Comparison of ENCODE assay signal across 12 cellular contexts in genomic region chr20:31705191-31705590, GRCh38. TPM values are rescaled to one million over a fixed set of nuclear protein-coding genes. Genes with fewer than 3 reads are reported as not detected.
A peak's percentile ranks its signal among the peaks of the same experiment; 100 is the strongest.
DNase-seq lines count a peak whose midpoint lies in the region; FAIRE-seq and TF ChIP-seq lines count a peak whose summit lies in the region.
"Had no signal": no experiment of that assay in that cellular context is flagged by ENCODE, and none has a peak within 500 bp of the region (broad histone marks: within the 10 kb centered on the region; RNA-seq: fewer than 3 reads in every experiment).

No MANE protein-coding gene starts in this region.

- dilution Hi-C loops in endothelial cell of umbilical vein (cut with MboI; ENCODE audit: extremely low pct_ligation_motif_present, low sequenced_read_pairs), result no loop called here

- POLR2A ChIA-PET in CD8-positive, alpha-beta memory T cell (lab: Charles Lee), result no interaction called here
- POLR2A ChIA-PET in PC-9 (lab: Charles Lee; ENCODE audit: unreplicated experiment) (interaction anchor here (0.6 to 1.8 kb wide), 8 partner anchors 8 to 138 kb away, joined by 3 to 43 read pairs (median 11); partner anchors contain the start of gene BCL2L1), endothelial cell of umbilical vein (lab: Charles Lee) (interaction anchor here (1.4 kb wide), 1 partner anchor 8 kb away, joined by 6 read pairs; no protein-coding TSS in a partner anchor)

- no peaks in the 10 kb centered on the region for H3K9me3 ChIP-seq in CD8-positive, alpha-beta memory T cell (ENCODE audit: low read length)
- no peaks in the 10 kb centered on the region for H3K9me3 ChIP-seq in PC-9 (ENCODE audit: insufficient read depth, low read depth)
- no peaks in the 10 kb centered on the region for H3K9me3 ChIP-seq in endothelial cell of umbilical vein (replicated peaks; ENCODE audit: control insufficient read depth, insufficient read depth, low read length)
- H3K9me3 ChIP-seq in ovary, result no peaks in the 10 kb centered on the region

- in situ Hi-C loops in ACHN (cut with HindIII; ENCODE audit: low pct_ligation_motif_present, low pct_unique_long_range_greater_than_20kb, low sequenced_read_pairs), result no loop called here

- H3K9me3 Mint-ChIP-seq in CD8-positive, alpha-beta memory T cell, result no peaks in the 10 kb centered on the region
- H3K9me3 Mint-ChIP-seq in progenitor cell of endocrine pancreas (ENCODE audit: low read depth), result no peaks in the 10 kb centered on the region

- no peak for TF ChIP-seq EP300 in ovary (IDR thresholded peaks at IDR 0.05)

- H3K27me3 ChIP-seq in CD8-positive, alpha-beta memory T cell (ENCODE audit: insufficient read depth, low read length, poor library complexity, severe bottlenecking), result no peaks in the 10 kb centered on the region
- H3K27me3 ChIP-seq in PC-9 (ENCODE audit: insufficient read depth, low read depth) (no peaks in the 10 kb centered on the region), endothelial cell of umbilical vein (ENCODE audit: control insufficient read depth in 2 of 2, insufficient read depth in 2 of 2, low read length in 2 of 2) (no peaks in the 10 kb centered on the region), ovary (no peaks in the 10 kb centered on the region)

- no peak for DNase-seq in CD8-positive, alpha-beta memory T cell
- DNase-seq in PC-9, result no peak
- no peak for DNase-seq in endothelial cell of umbilical vein (ENCODE audit: low read depth, low spot score)
- no peak for DNase-seq in progenitor cell of endocrine pancreas (ENCODE audit: low spot score, unreplicated experiment)
- DNase-seq in ovary, result no peak
- no peak for DNase-seq in islet precursor cell
- no peak for DNase-seq in ACHN
- DNase-seq in SIG-M5 (lab: John Stamatoyannopoulos, UW), result no peak
- DNase-seq: activated CD4-positive, alpha-beta T cell treated with anti-CD3 and anti-CD28 coated beads for 36 hours; NCI-H2171; SHP77 had no signal

- peak overlapping the region; percentile 57 for H3K27ac ChIP-seq in CD8-positive, alpha-beta memory T cell (ENCODE audit: low read depth, low read length)
- peak overlapping the region; percentile 95 for H3K27ac ChIP-seq in PC-9
- H3K27ac ChIP-seq in endothelial cell of umbilical vein (ENCODE audit: insufficient read depth, low read depth, low read length), result peak overlapping the region; percentile 77
- no peak overlapping the region for H3K27ac ChIP-seq in ovary

- H3K36me3 ChIP-seq in CD8-positive, alpha-beta memory T cell (ENCODE audit: insufficient read depth, low read length), result peaks cover 26% of the 10 kb centered on the region
- H3K36me3 ChIP-seq in PC-9 (ENCODE audit: low read depth), result peaks cover 48% of the 10 kb centered on the region
- H3K36me3 ChIP-seq in endothelial cell of umbilical vein (ENCODE audit: control insufficient read depth in 2 of 2, extremely low read depth in 1 of 2, insufficient read depth in 2 of 2, low read length in 2 of 2), result peaks cover 7 to 15% of the 10 kb centered on the region in 2 experiments
- no peaks in the 10 kb centered on the region for H3K36me3 ChIP-seq in ovary

- no peaks in the 10 kb centered on the region for H4K20me1 ChIP-seq in PC-9 (ENCODE audit: insufficient read depth)
- no peaks in the 10 kb centered on the region for H4K20me1 ChIP-seq in endothelial cell of umbilical vein (replicated peaks; ENCODE audit: control insufficient read depth, extremely low read depth, insufficient read depth, low read length)

- intact Hi-C loops in PC-9 (cut with micrococcal nuclease; ENCODE audit: unreplicated experiment), result loop anchor here (2.0 kb wide), 1 partner anchor 26 kb away; no protein-coding TSS in a partner anchor
- intact Hi-C loops in endothelial cell of umbilical vein (cut with micrococcal nuclease), result no loop called here
- intact Hi-C loops in ovary (cut with DNase I), result no loop called here

- peaks cover 89% of the 10 kb centered on the region for H3F3A ChIP-seq in PC-9 (ENCODE audit: insufficient read depth, low read depth)

- no peaks in the 10 kb centered on the region for H3K9me1 ChIP-seq in endothelial cell of umbilical vein (replicated peaks; ENCODE audit: control insufficient read depth, extremely low read depth, insufficient read depth, low read length)

- H3K9ac ChIP-seq in endothelial cell of umbilical vein (replicated peaks; ENCODE audit: extremely low read depth, insufficient read depth, low read length), result no peak overlapping the region

- H3K27me3 Mint-ChIP-seq in CD8-positive, alpha-beta memory T cell, result no peaks in the 10 kb centered on the region
- H3K27me3 Mint-ChIP-seq in progenitor cell of endocrine pancreas, result no peaks in the 10 kb centered on the region
- H3K27me3 Mint-ChIP-seq: activated CD4-positive, alpha-beta T cell treated with anti-CD3 and anti-CD28 coated beads for 36 hours had no signal

- peaks cover 11 to 63% (median 24%) of the 10 kb centered on the region in 3 donors for H3K36me3 Mint-ChIP-seq in CD8-positive, alpha-beta memory T cell
- peaks cover 44% of the 10 kb centered on the region for H3K36me3 Mint-ChIP-seq in progenitor cell of endocrine pancreas (ENCODE audit: insufficient read depth)

- H3K4me2 ChIP-seq in PC-9 (peak overlapping the region; percentile 73), endothelial cell of umbilical vein (ENCODE audit: insufficient read depth, low read length) (peak overlapping the region; percentile 32)

- peaks cover 36% of the 10 kb centered on the region for H3K4me1 ChIP-seq in CD8-positive, alpha-beta memory T cell (ENCODE audit: insufficient read depth, low read length)
- peaks cover 88% of the 10 kb centered on the region for H3K4me1 ChIP-seq in PC-9 (replicated peaks; ENCODE audit: insufficient read depth)
- H3K4me1 ChIP-seq in endothelial cell of umbilical vein (ENCODE audit: control insufficient read depth, extremely low read depth, insufficient read depth, low read length), result peaks cover 23% of the 10 kb centered on the region
- H3K4me1 ChIP-seq in ovary (ENCODE audit: insufficient read depth), result no peaks in the 10 kb centered on the region

- CTCF ChIA-PET in CD8-positive, alpha-beta memory T cell (lab: Charles Lee), result no interaction called here
- CTCF ChIA-PET in PC-9 (lab: Charles Lee) (interaction anchor here (0.6 to 2.9 kb wide), 5 partner anchors 9 to 934 kb away, joined by 4 to 34 read pairs (median 9); partner anchors contain the start of gene BCL2L1), endothelial cell of umbilical vein (lab: Charles Lee) (interaction anchor here (0.8 to 5.8 kb wide), 6 partner anchors 8 to 43 kb away, joined by 3 to 30 read pairs (median 11); partner anchors contain the start of gene BCL2L1)

- no peaks in the 10 kb centered on the region for H3K9me2 ChIP-seq in PC-9 (ENCODE audit: insufficient read depth)

- TF ChIP-seq POLR2A in endothelial cell of umbilical vein (IDR thresholded peaks at IDR 0.05; ENCODE audit: low read depth, low read length), result no peak
- TF ChIP-seq POLR2A in ovary (IDR thresholded peaks at IDR 0.05), result no peak

- no TSS peak for BruUV-seq in PC-9 (replicated peaks; lab: Mats Ljungman, UMichigan)
- BruUV-seq in endothelial cell of umbilical vein (replicated peaks; lab: Mats Ljungman, UMichigan), result no TSS peak

- H2AFZ ChIP-seq in PC-9 (no peak overlapping the region), endothelial cell of umbilical vein (ENCODE audit: low read depth, low read length) (no peak overlapping the region)

- H3K79me2 ChIP-seq in PC-9 (ENCODE audit: low read depth) (peaks cover 96% of the 10 kb centered on the region), endothelial cell of umbilical vein (ENCODE audit: control insufficient read depth, insufficient read depth, low read length) (peaks cover 88% of the 10 kb centered on the region)

- peak overlapping the region in 6 of 8 donors; percentile 24 to 87 (median 40) for H3K27ac Mint-ChIP-seq in CD8-positive, alpha-beta memory T cell
- H3K27ac Mint-ChIP-seq in progenitor cell of endocrine pancreas, result peak overlapping the region; percentile 100

- no peak overlapping the region for H3K4me3 Mint-ChIP-seq in CD8-positive, alpha-beta memory T cell
- no peak overlapping the region for H3K4me3 Mint-ChIP-seq in progenitor cell of endocrine pancreas (ENCODE audit: low read depth)
- H3K4me3 Mint-ChIP-seq: activated CD4-positive, alpha-beta T cell treated with anti-CD3 and anti-CD28 coated beads for 36 hours had no signal

- TF ChIP-seq CTCF in PC-9 (conservative IDR thresholded peaks at IDR 0.05) (no peak), endothelial cell of umbilical vein (IDR thresholded peaks at IDR 0.05; ENCODE audit: extremely low read depth in 1 of 2, insufficient read depth in 1 of 2, low read depth in 1 of 2, low read length in 2 of 2) (no peak), progenitor cell of endocrine pancreas (IDR thresholded peaks at IDR 0.05; ENCODE audit: unreplicated experiment) (no peak), ovary (IDR thresholded peaks at IDR 0.05) (no peak)

- FAIRE-seq in endothelial cell of umbilical vein (lab: Jason Lieb, UNC), result peak; percentile 42
- FAIRE-seq: D721Med had no signal

- no peak overlapping the region for H3K4me3 ChIP-seq in CD8-positive, alpha-beta memory T cell (ENCODE audit: low read length)
- peak overlapping the region; percentile 29; the same call in 1 of the 2 replicates for H3K4me3 ChIP-seq in PC-9
- H3K4me3 ChIP-seq in endothelial cell of umbilical vein (replicated peaks in 1 of 3; ENCODE audit: insufficient read depth in 1 of 3, low read depth in 1 of 3, low read length in 3 of 3), result no peak overlapping the region
- H3K4me3 ChIP-seq in ovary, result no peak overlapping the region

- peaks cover 56 to 72% (median 69%) of the 10 kb centered on the region in 3 donors for H3K4me1 Mint-ChIP-seq in CD8-positive, alpha-beta memory T cell
- peaks cover 50% of the 10 kb centered on the region for H3K4me1 Mint-ChIP-seq in progenitor cell of endocrine pancreas (ENCODE audit: low read depth)

RNA-seq across cellular contexts. Expression of gene BCL2L1, which starts 17.5 kb away (rescaled TPM):
- total RNA-seq in CD8-positive, alpha-beta memory T cell, result 100 to 1,000 TPM; 328 TPM
- polyA plus RNA-seq in CD8-positive, alpha-beta memory T cell, result 32.1 TPM
- 125 and 129 TPM in 2 replicates for total RNA-seq in PC-9 (2021)
- 101 and 105 TPM in 2 replicates for total RNA-seq in endothelial cell of umbilical vein
- 78.0 and 81.3 TPM in 2 replicates for polyA plus RNA-seq in endothelial cell of umbilical vein
- 78.4 and 83.9 TPM in 2 replicates for polyA plus RNA-seq in endothelial cell of umbilical vein (2011; cell fraction: cytosol; rRNA removed)
- polyA plus RNA-seq in endothelial cell of umbilical vein (2011; cell fraction: nucleus; rRNA removed), result 42.9 and 43.5 TPM in 2 replicates
- polyA plus RNA-seq in endothelial cell of umbilical vein (2012), result 74.2 and 97.0 TPM in 2 replicates
- 72.0 and 73.5 TPM in 2 replicates for polyA minus RNA-seq in endothelial cell of umbilical vein
- polyA minus RNA-seq in endothelial cell of umbilical vein (2011; cell fraction: cytosol; rRNA and poly(A)+ RNA removed), result 22.6 TPM
- 27.9 and 30.0 TPM in 2 replicates for polyA minus RNA-seq in endothelial cell of umbilical vein (2011; cell fraction: nucleus; rRNA and poly(A)+ RNA removed)
- 130 and 136 TPM in 2 replicates for total RNA-seq in progenitor cell of endocrine pancreas
- total RNA-seq in ovary, result 10 to 100 TPM; 21.7 to 65.1 (median 40.4) TPM
- 10 to 100 TPM; 31.6 to 35.6 TPM for polyA plus RNA-seq in ovary

RNA-seq across cellular contexts. Expression of gene TPX2, which starts 33.9 kb away (rescaled TPM):
- total RNA-seq in CD8-positive, alpha-beta memory T cell, result 10 to 100 TPM; 60.3 to 62.7 TPM
- polyA plus RNA-seq in CD8-positive, alpha-beta memory T cell, result 1.1 TPM
- total RNA-seq in PC-9 (2021) (140 and 164 TPM in 2 replicates), endothelial cell of umbilical vein (112 and 114 TPM in 2 replicates), progenitor cell of endocrine pancreas (71.9 and 77.0 TPM in 2 replicates), ovary (1 to 10 TPM in 2 of 7 donors, under 1 TPM in 5; 0.10 to 1.6 (median 0.47) TPM)
- polyA plus RNA-seq in endothelial cell of umbilical vein (18.1 and 24.8 TPM in 2 replicates), ovary (1 to 10 TPM in 1 of 2 donors, under 1 TPM in 1; 0.91 to 5.2 TPM)
- polyA plus RNA-seq in endothelial cell of umbilical vein (2011; cell fraction: cytosol; rRNA removed), result 39.5 and 43.6 TPM in 2 replicates
- 41.7 and 54.4 TPM in 2 replicates for polyA plus RNA-seq in endothelial cell of umbilical vein (2011; cell fraction: nucleus; rRNA removed)
- 50.0 and 107 TPM in 2 replicates for polyA plus RNA-seq in endothelial cell of umbilical vein (2012)
- 27.3 and 29.8 TPM in 2 replicates for polyA minus RNA-seq in endothelial cell of umbilical vein
- polyA minus RNA-seq in endothelial cell of umbilical vein (2011; cell fraction: cytosol; rRNA and poly(A)+ RNA removed), result 70.3 TPM
- polyA minus RNA-seq in endothelial cell of umbilical vein (2011; cell fraction: nucleus; rRNA and poly(A)+ RNA removed), result 22.2 and 35.1 TPM in 2 replicates

Comparison
In these comparisons a context has a peak if more than half of its experiments do, and no peak if none do; other contexts are left out.
1. H3K27ac ChIP-seq: peak in CD8-positive, alpha-beta memory T cell (single experiment), PC-9 (single experiment) and endothelial cell of umbilical vein (single experiment); none in ovary (0 of 2).
2. RNA of gene TPX2, which starts 33.9 kb away (total RNA-seq): 140 to 164 TPM in PC-9, 112 to 114 TPM in endothelial cell of umbilical vein, 71.9 to 77.0 TPM in progenitor cell of endocrine pancreas and 60.3 to 62.7 TPM in CD8-positive, alpha-beta memory T cell; 0.10 to 1.6 TPM in ovary; every median in the first group is over 10 times any median in the second.